13 cellular contexts compared by ENCODE assay signal in genomic region chr7:907158-907980, GRCh38. TPM values are rescaled to one million over a fixed set of nuclear protein-coding genes. Genes with fewer than 3 reads are reported as not detected.
DNase-seq lines count a peak whose midpoint lies in the region; ATAC-seq and TF ChIP-seq lines count a peak whose summit lies in the region.
"Had no signal": no experiment of that assay in that cellular context is flagged by ENCODE, and none has a peak within 500 bp of the region (broad histone marks: within the 10 kb centered on the region; RNA-seq: fewer than 3 reads in every experiment).

No MANE protein-coding gene starts in this region.

- H3K9me3 ChIP-seq in testis: no peaks in the 10 kb centered on the region

- TF ChIP-seq POLR2A in testis (IDR thresholded peaks at IDR 0.05): no peak

- H3K4me1 ChIP-seq in testis: peaks cover 9% of the 10 kb centered on the region

- TF ChIP-seq CTCF in testis (IDR thresholded peaks at IDR 0.05): no peak

- peak; percentile 41 for DNase-seq in activated naive CD8-positive, alpha-beta T cell treated with anti-CD3 and anti-CD28 coated beads for 36 hours
- DNase-seq in activated naive CD8-positive, alpha-beta T cell treated with anti-CD3 and anti-CD28 coated beads, Interleukin-2, amount 50 U/mL, for 24 hours: no peak
- peak; percentile 95 for DNase-seq in NAMALWA (ENCODE audit: low spot score)
- DNase-seq in testis: peak; percentile 47
- no peak for DNase-seq in A172 (ENCODE audit: low spot score)
- no peak for DNase-seq in HT-29 (ENCODE audit: low spot score)
- DNase-seq in G401 (ENCODE audit: low spot score): no peak
- DNase-seq: DMS79 treated with DMSO at 0.1 percent for 48 hours, endodermal cell, NCI-H1694, T-helper 1 cell had no signal

- H3K9me3 Mint-ChIP-seq in activated naive CD8-positive, alpha-beta T cell treated with anti-CD3 and anti-CD28 coated beads for 36 hours: no peaks in the 10 kb centered on the region
- H3K9me3 Mint-ChIP-seq in activated naive CD8-positive, alpha-beta T cell treated with anti-CD3 and anti-CD28 coated beads, Interleukin-2, amount 50 U/mL, for 24 hours: no peaks in the 10 kb centered on the region
- no peaks in the 10 kb centered on the region for H3K9me3 Mint-ChIP-seq in dendritic cell treated with granulocyte-macrophage colony-stimulating factor and Interleukin-4, amounts not matched to agents 40 ng/mL and 50 ng/mL, for 4 days
- H3K9me3 Mint-ChIP-seq: endodermal cell had no signal

- no peak for ATAC-seq in activated naive CD8-positive, alpha-beta T cell treated with anti-CD3 and anti-CD28 coated beads, Interleukin-2, amount 50 U/mL, for 24 hours

- no peaks in the 10 kb centered on the region for H3K27me3 Mint-ChIP-seq in activated naive CD8-positive, alpha-beta T cell treated with anti-CD3 and anti-CD28 coated beads for 36 hours
- H3K27me3 Mint-ChIP-seq in activated naive CD8-positive, alpha-beta T cell treated with anti-CD3 and anti-CD28 coated beads, Interleukin-2, amount 50 U/mL, for 24 hours: no peaks in the 10 kb centered on the region
- H3K27me3 Mint-ChIP-seq in dendritic cell treated with granulocyte-macrophage colony-stimulating factor and Interleukin-4, amounts not matched to agents 40 ng/mL and 50 ng/mL, for 4 days: no peaks in the 10 kb centered on the region

- H3K27ac ChIP-seq in testis: no peak overlapping the region
- H3K27ac ChIP-seq: cardiac muscle cell had no signal

- no peak overlapping the region for H3K4me3 ChIP-seq in testis
- H3K4me3 ChIP-seq: cardiac muscle cell had no signal

- intact Hi-C loops in dendritic cell treated with granulocyte-macrophage colony-stimulating factor and Interleukin-4, amounts not matched to agents 40 ng/mL and 50 ng/mL, for 4 days (cut with micrococcal nuclease): loop anchor here (2.0 kb wide), 1 partner anchor 45 kb away; no protein-coding TSS in a partner anchor
- intact Hi-C loops in testis (cut with DNase I; ENCODE audit: low total_unique reads): no loop called here

- no peak overlapping the region for H3K4me3 Mint-ChIP-seq in activated naive CD8-positive, alpha-beta T cell treated with anti-CD3 and anti-CD28 coated beads for 36 hours
- no peak overlapping the region for H3K4me3 Mint-ChIP-seq in activated naive CD8-positive, alpha-beta T cell treated with anti-CD3 and anti-CD28 coated beads, Interleukin-2, amount 50 U/mL, for 24 hours
- H3K4me3 Mint-ChIP-seq in dendritic cell treated with granulocyte-macrophage colony-stimulating factor and Interleukin-4, amounts not matched to agents 40 ng/mL and 50 ng/mL, for 4 days: no peak overlapping the region
- H3K4me3 Mint-ChIP-seq: endodermal cell had no signal

- no peaks in the 10 kb centered on the region for H3K27me3 ChIP-seq in testis

- H3K36me3 ChIP-seq in testis (ENCODE audit: low read depth, missing control alignments): no peaks in the 10 kb centered on the region
- H3K36me3 ChIP-seq: cardiac muscle cell had no signal

- WGBS in testis, 2 donors: 38 to 58% methylated on average over 5 to 48 of the region's 49 CpGs

- in situ Hi-C loops in G401 (cut with HindIII; ENCODE audit: low sequenced_read_pairs): no loop called here

- H3K27ac Mint-ChIP-seq in activated naive CD8-positive, alpha-beta T cell treated with anti-CD3 and anti-CD28 coated beads for 36 hours: no peak overlapping the region
- no peak overlapping the region for H3K27ac Mint-ChIP-seq in activated naive CD8-positive, alpha-beta T cell treated with anti-CD3 and anti-CD28 coated beads, Interleukin-2, amount 50 U/mL, for 24 hours
- H3K27ac Mint-ChIP-seq in dendritic cell treated with granulocyte-macrophage colony-stimulating factor and Interleukin-4, amounts not matched to agents 40 ng/mL and 50 ng/mL, for 4 days: peak overlapping the region; percentile 12
- H3K27ac Mint-ChIP-seq: endodermal cell had no signal

- peaks cover 10% of the 10 kb centered on the region for H3K36me3 Mint-ChIP-seq in activated naive CD8-positive, alpha-beta T cell treated with anti-CD3 and anti-CD28 coated beads for 36 hours
- H3K36me3 Mint-ChIP-seq in activated naive CD8-positive, alpha-beta T cell treated with anti-CD3 and anti-CD28 coated beads, Interleukin-2, amount 50 U/mL, for 24 hours (ENCODE audit: low read depth): peaks cover 4% of the 10 kb centered on the region
- peaks cover 42% of the 10 kb centered on the region for H3K36me3 Mint-ChIP-seq in dendritic cell treated with granulocyte-macrophage colony-stimulating factor and Interleukin-4, amounts not matched to agents 40 ng/mL and 50 ng/mL, for 4 days (ENCODE audit: low read depth)

- peaks cover 5% of the 10 kb centered on the region for H3K4me1 Mint-ChIP-seq in activated naive CD8-positive, alpha-beta T cell treated with anti-CD3 and anti-CD28 coated beads for 36 hours
- peaks cover 12% of the 10 kb centered on the region for H3K4me1 Mint-ChIP-seq in activated naive CD8-positive, alpha-beta T cell treated with anti-CD3 and anti-CD28 coated beads, Interleukin-2, amount 50 U/mL, for 24 hours
- H3K4me1 Mint-ChIP-seq in dendritic cell treated with granulocyte-macrophage colony-stimulating factor and Interleukin-4, amounts not matched to agents 40 ng/mL and 50 ng/mL, for 4 days (ENCODE audit: low read depth): peaks cover 72% of the 10 kb centered on the region
- H3K4me1 Mint-ChIP-seq: endodermal cell had no signal

RNA-seq across cellular contexts. Expression of gene GET4, which starts 31.0 kb away (rescaled TPM):
- 10 to 100 TPM; 35.2 to 39.6 TPM for total RNA-seq in activated naive CD8-positive, alpha-beta T cell treated with anti-CD3 and anti-CD28 coated beads for 36 hours
- total RNA-seq in testis: 100 to 1,000 TPM; 128 to 141 TPM
- 89.0 TPM for polyA plus RNA-seq in testis (ENCODE audit: insufficient read depth, low read depth, low replicate concordance)
- 55.3 and 56.3 TPM in 2 replicates for total RNA-seq in A172 (2014; rRNA removed; shearing (Covaris generic))
- total RNA-seq in HT-29 (2014; rRNA removed; shearing (Covaris generic)): 228 and 253 TPM in 2 replicates
- 98.5 and 102 TPM in 2 replicates for total RNA-seq in G401 (2014; rRNA removed; shearing (Covaris generic))

RNA-seq across cellular contexts. Expression of gene ADAP1, which starts 47.1 kb away (rescaled TPM):
- 10 to 100 TPM; 49.9 to 56.7 TPM for total RNA-seq in activated naive CD8-positive, alpha-beta T cell treated with anti-CD3 and anti-CD28 coated beads for 36 hours
- 10 to 100 TPM in 1 of 2 donors, 1 to 10 TPM in 1; 6.1 to 10.9 TPM for total RNA-seq in testis
- 2.4 TPM for polyA plus RNA-seq in testis (ENCODE audit: insufficient read depth, low read depth, low replicate concordance)
- total RNA-seq in A172 (2014; rRNA removed; shearing (Covaris generic)): 33.3 and 46.8 TPM in 2 replicates
- total RNA-seq in HT-29 (2014; rRNA removed; shearing (Covaris generic)): 535 and 538 TPM in 2 replicates
- total RNA-seq in G401 (2014; rRNA removed; shearing (Covaris generic)): 11.7 and 21.3 TPM in 2 replicates

Comparison
In these comparisons a context has a peak if more than half of its experiments do, and no peak if none do; other contexts are left out.
1. DNase-seq: peak in activated naive CD8-positive, alpha-beta T cell treated with anti-CD3 and anti-CD28 coated beads for 36 hours (single experiment), NAMALWA (single experiment) and testis (single experiment); none in activated naive CD8-positive, alpha-beta T cell treated with anti-CD3 and anti-CD28 coated beads, Interleukin-2, amount 50 U/mL, for 24 hours (single experiment), A172 (single experiment), HT-29 (single experiment) and G401 (single experiment).